In the genomic region with DNA sequence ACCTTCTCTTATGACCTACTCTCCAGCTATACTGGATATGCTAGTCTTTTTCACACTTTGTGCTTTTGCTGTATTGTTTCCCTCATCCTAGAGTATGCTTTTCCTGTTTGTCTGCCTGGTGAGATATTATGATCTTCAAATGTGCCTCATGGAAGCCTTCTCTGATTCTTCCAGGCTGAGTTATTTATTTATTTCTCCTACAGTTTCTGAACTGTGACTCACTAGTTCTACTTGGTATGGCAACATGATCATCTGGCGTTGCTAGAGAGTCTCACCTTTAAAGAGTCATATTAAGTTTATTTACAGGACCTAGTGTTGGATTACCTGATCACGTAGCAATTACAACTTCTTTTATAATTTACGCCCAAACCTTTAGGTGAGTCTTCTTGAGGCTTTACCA, we compare ENCODE assay signal across 26 cellular contexts.
DNase-seq lines count a peak whose midpoint lies in the region; ATAC-seq and TF ChIP-seq lines count a peak whose summit lies in the region.
"Had no signal": no experiment of that assay in that cellular context is flagged by ENCODE, and none has a peak within 500 bp of the region (broad histone marks: within the 10 kb centered on the region; RNA-seq: fewer than 3 reads in every experiment).

No MANE protein-coding gene starts in this region.

- H3K27me3 Mint-ChIP-seq in type B pancreatic cell = no peaks in the 10 kb centered on the region
- peaks cover 5% of the 10 kb centered on the region for H3K27me3 Mint-ChIP-seq in CD4-positive, alpha-beta T cell

- peak overlapping the region; percentile 27 for H3K27ac Mint-ChIP-seq in type B pancreatic cell
- H3K27ac Mint-ChIP-seq in CD4-positive, alpha-beta T cell = no peak overlapping the region
- H3K27ac Mint-ChIP-seq: CD8-positive, alpha-beta memory T cell; GM23338; H9 had no signal

- no peaks in the 10 kb centered on the region for H3K79me2 ChIP-seq in PC-3 (ENCODE audit: low read length)

- POLR2A ChIA-PET in PC-3 (lab: Charles Lee; ENCODE audit: unreplicated experiment) = no interaction called here
- POLR2A ChIA-PET in CD4-positive, alpha-beta T cell (lab: Charles Lee) = no interaction called here

- H3K36me3 Mint-ChIP-seq in type B pancreatic cell = no peaks in the 10 kb centered on the region
- no peaks in the 10 kb centered on the region for H3K36me3 Mint-ChIP-seq in CD4-positive, alpha-beta T cell (ENCODE audit: low read depth)
- H3K36me3 Mint-ChIP-seq: CD8-positive, alpha-beta memory T cell had no signal

- H3K27ac ChIP-seq in PC-3 (ENCODE audit: low read length) (no peak overlapping the region), dorsolateral prefrontal cortex (peak overlapping the region in 1 of 59 donors; percentile 10)
- H3K27ac ChIP-seq in CD4-positive, alpha-beta T cell (ENCODE audit: low read depth, low read length) = no peak overlapping the region
- H3K27ac ChIP-seq: BLaER1 treated with 17β-estradiol and CSF1 and Interleukin-3, amounts not matched to agents 10 nM and 100 nM; SJCRH30 had no signal

- H3K36me3 ChIP-seq in PC-3 (ENCODE audit: low read depth, low read length) = no peaks in the 10 kb centered on the region
- H3K36me3 ChIP-seq: BLaER1 treated with 17β-estradiol and CSF1 and Interleukin-3, amounts not matched to agents 10 nM and 100 nM had no signal

- no peaks in the 10 kb centered on the region for H4K20me1 ChIP-seq in PC-3 (ENCODE audit: low read length)
- H4K20me1 ChIP-seq: BLaER1 treated with 17β-estradiol and CSF1 and Interleukin-3, amounts not matched to agents 10 nM and 100 nM had no signal

- ATAC-seq in PC-3 (peak; percentile 19), HG03139 (IDR thresholded peaks at IDR 0.05; ENCODE audit: unreplicated experiment) (no peak)
- ATAC-seq in CD4-positive, alpha-beta T cell (ENCODE audit: poor library complexity) = no peak
- ATAC-seq: GM23338, Right ventricle myocardium inferior, SK-N-SH treated with all-trans-retinoic acid at 6 μM for 48 hours had no signal

- H3K9me3 Mint-ChIP-seq in type B pancreatic cell = no peaks in the 10 kb centered on the region
- no peaks in the 10 kb centered on the region for H3K9me3 Mint-ChIP-seq in CD4-positive, alpha-beta T cell
- H3K9me3 Mint-ChIP-seq: CD8-positive, alpha-beta memory T cell had no signal

- H3K9me3 ChIP-seq in PC-3 (ENCODE audit: low read length) = no peaks in the 10 kb centered on the region
- H3K9me3 ChIP-seq in CD4-positive, alpha-beta T cell (ENCODE audit: control insufficient read depth, low read length) = no peaks in the 10 kb centered on the region
- H3K9me3 ChIP-seq: SJCRH30 had no signal

- H3K4me2 ChIP-seq in PC-3 (ENCODE audit: low read length) = no peak overlapping the region
- H3K4me2 ChIP-seq: BLaER1 treated with 17β-estradiol and CSF1 and Interleukin-3, amounts not matched to agents 10 nM and 100 nM; GM23338 had no signal

- no TSS peak for BruUV-seq in PC-3 (replicated peaks; lab: Mats Ljungman, UMichigan)

- H3K4me1 Mint-ChIP-seq in type B pancreatic cell (ENCODE audit: unreplicated experiment) = peaks cover 7% of the 10 kb centered on the region
- no peaks in the 10 kb centered on the region for H3K4me1 Mint-ChIP-seq in CD4-positive, alpha-beta T cell (ENCODE audit: low read depth)
- H3K4me1 Mint-ChIP-seq: CD8-positive, alpha-beta memory T cell had no signal

- CTCF ChIA-PET in PC-3 (lab: Charles Lee) = no interaction called here
- CTCF ChIA-PET in CD4-positive, alpha-beta T cell (lab: Charles Lee) = no interaction called here

- no peaks in the 10 kb centered on the region for H3K27me3 ChIP-seq in PC-3 (ENCODE audit: low read length)
- no peaks in the 10 kb centered on the region for H3K27me3 ChIP-seq in dorsolateral prefrontal cortex
- no peaks in the 10 kb centered on the region for H3K27me3 ChIP-seq in CD4-positive, alpha-beta T cell (ENCODE audit: control insufficient read depth, insufficient read depth, low read length)
- H3K27me3 ChIP-seq: BLaER1 treated with 17β-estradiol and CSF1 and Interleukin-3, amounts not matched to agents 10 nM and 100 nM; SJCRH30 had no signal

- TF ChIP-seq CTCF in PC-3 (conservative IDR thresholded peaks at IDR 0.05; ENCODE audit: low read depth, low read length) = no peak
- no peak for TF ChIP-seq CTCF in epithelial cell of esophagus (IDR thresholded peaks at IDR 0.05; ENCODE audit: insufficient read depth, low read depth, low read length, missing control alignments)
- no peak for TF ChIP-seq CTCF in type B pancreatic cell (conservative IDR thresholded peaks at IDR 0.05)
- no peak for TF ChIP-seq CTCF in dorsolateral prefrontal cortex (IDR thresholded peaks at IDR 0.05 in 54 of 56, conservative IDR thresholded peaks at IDR 0.05 in 2 of 56; ENCODE audit: low read depth in 1 of 56, partially characterized antibody in 56 of 56)
- TF ChIP-seq CTCF in CD4-positive, alpha-beta T cell (IDR thresholded peaks at IDR 0.05) = no peak

- intact Hi-C loops in PC-3 (cut with micrococcal nuclease) (loop anchor here (5.0 kb wide), 1 partner anchor 35 kb away; no protein-coding TSS in a partner anchor), dorsolateral prefrontal cortex (cut with DNase I) (no loop called here)
- intact Hi-C loops in CD4-positive, alpha-beta T cell (cut with DNase I, micrococcal nuclease) = no loop called here

- H3K4me1 ChIP-seq in PC-3 (ENCODE audit: insufficient read depth, low read length) = peaks cover 15% of the 10 kb centered on the region

- no peaks in the 10 kb centered on the region for H3K9me2 ChIP-seq in PC-3 (replicated peaks; ENCODE audit: low read length)

- H3K9ac ChIP-seq in PC-3 (ENCODE audit: low read length) = no peak overlapping the region
- H3K9ac ChIP-seq: BLaER1 treated with 17β-estradiol and CSF1 and Interleukin-3, amounts not matched to agents 10 nM and 100 nM had no signal

- H3K4me3 Mint-ChIP-seq in type B pancreatic cell = no peak overlapping the region
- H3K4me3 Mint-ChIP-seq in CD4-positive, alpha-beta T cell = no peak overlapping the region
- H3K4me3 Mint-ChIP-seq: CD8-positive, alpha-beta memory T cell; GM23338; H9 had no signal

- H2AFZ ChIP-seq in PC-3 (ENCODE audit: low read length) = no peak overlapping the region
- H2AFZ ChIP-seq: GM23338 had no signal

- no peak overlapping the region for H3K4me3 ChIP-seq in PC-3 (ENCODE audit: low read length)
- no peak overlapping the region for H3K4me3 ChIP-seq in epithelial cell of esophagus (ENCODE audit: low read length)
- no peak overlapping the region for H3K4me3 ChIP-seq in dorsolateral prefrontal cortex
- H3K4me3 ChIP-seq: BLaER1 treated with 17β-estradiol and CSF1 and Interleukin-3, amounts not matched to agents 10 nM and 100 nM; GM23338; SJCRH30 had no signal

- H3F3A ChIP-seq in PC-3 (ENCODE audit: low read length, unreplicated experiment) = no peaks in the 10 kb centered on the region

- DNase-seq in DMS53 treated with DMSO at 0.1 percent for 48 hours (lab: John Stamatoyannopoulos, UW; ENCODE audit: unreplicated experiment) (peak; percentile 11), PC-3 (peak; percentile 45), epithelial cell of esophagus (ENCODE audit: low read depth) (peak; percentile 53), type B pancreatic cell (ENCODE audit: extremely low spot score, unreplicated experiment) (no peak), dorsolateral prefrontal cortex (no peak)
- DNase-seq in CD4-positive, alpha-beta T cell = no peak
- DNase-seq: AML-193; CD8-positive, alpha-beta memory T cell; DMS 273 treated with DMSO at 0.1 percent for 48 hours; DND-41; H9; KG1; MM.1S; NCI-H1048; NCI-H1417; NCI-H1694 treated with DMSO at 0.1 percent for 48 hours; NCI-H2081; NCI-H2227 treated with DMSO at 0.1 percent for 48 hours; NCI-H510A; NCI-H69; SJCRH30 had no signal

Comparison
In these comparisons a context has a peak if more than half of its experiments do, and no peak if none do; other contexts are left out.
1. DNase-seq: peak in DMS53 treated with DMSO at 0.1 percent for 48 hours (single experiment), PC-3 (single experiment) and epithelial cell of esophagus (single experiment); none in type B pancreatic cell (single experiment), dorsolateral prefrontal cortex (0 of 10) and CD4-positive, alpha-beta T cell (0 of 10).